16 cellular contexts compared by ENCODE assay signal in genomic region chr21:41589620-41590175, GRCh38.
DNase-seq lines count a peak whose midpoint lies in the region; ATAC-seq and TF ChIP-seq lines count a peak whose summit lies in the region.
"Had no signal": no experiment of that assay in that cellular context is flagged by ENCODE, and none has a peak within 500 bp of the region (broad histone marks: within the 10 kb centered on the region; RNA-seq: fewer than 3 reads in every experiment).

No MANE protein-coding gene starts in this region.

- H2BK15ac ChIP-seq in H9 (ENCODE audit: low read depth, low read length), result no peak overlapping the region

- no peak overlapping the region for H3T11ph ChIP-seq in H9 (ENCODE audit: low read length)

- peaks cover 10% of the 10 kb centered on the region for H3K4me1 ChIP-seq in H9 (ENCODE audit: insufficient read depth, low read length)

- H3K36me3 Mint-ChIP-seq in activated CD4-positive, alpha-beta T cell treated with anti-CD3 and anti-CD28 coated beads for 36 hours (ENCODE audit: low read depth), result no peaks in the 10 kb centered on the region
- peaks cover 4% of the 10 kb centered on the region for H3K36me3 Mint-ChIP-seq in glutamatergic neuron (ENCODE audit: unreplicated experiment)
- H3K36me3 Mint-ChIP-seq in H9 (ENCODE audit: insufficient read depth in 1 of 3, low read depth in 3 of 3), result peaks cover 0 to 5% (median 0%) of the 10 kb centered on the region in 3 experiments; a peak in 1 of 7 replicates
- H3K36me3 Mint-ChIP-seq: CD14-positive monocyte; CD4-positive, alpha-beta memory T cell had no signal

- H3K27ac Mint-ChIP-seq in activated CD4-positive, alpha-beta T cell treated with anti-CD3 and anti-CD28 coated beads for 36 hours, result no peak overlapping the region
- no peak overlapping the region for H3K27ac Mint-ChIP-seq in glutamatergic neuron (ENCODE audit: unreplicated experiment)
- H3K27ac Mint-ChIP-seq in H9, result no peak overlapping the region
- H3K27ac Mint-ChIP-seq: CD14-positive monocyte; CD4-positive, alpha-beta memory T cell had no signal

- H3K9me3 ChIP-seq in H9 (ENCODE audit: control insufficient read depth, low read depth, low read length), result no peaks in the 10 kb centered on the region

- POLR2A ChIA-PET in activated CD4-positive, alpha-beta T cell treated with anti-CD3 and anti-CD28 coated beads for 36 hours (lab: Charles Lee), result no interaction called here

- TF ChIP-seq CTCF in glutamatergic neuron (IDR thresholded peaks at IDR 0.05; ENCODE audit: partially characterized antibody, unreplicated experiment) (no peak), H9 (conservative IDR thresholded peaks at IDR 0.05) (no peak)

- no peak overlapping the region for H3K4ac ChIP-seq in H9 (ENCODE audit: low read depth, low read length)

- peaks cover 8% of the 10 kb centered on the region for H3K27me3 Mint-ChIP-seq in activated CD4-positive, alpha-beta T cell treated with anti-CD3 and anti-CD28 coated beads for 36 hours
- no peaks in the 10 kb centered on the region for H3K27me3 Mint-ChIP-seq in glutamatergic neuron (ENCODE audit: unreplicated experiment)
- peaks cover 50% of the 10 kb centered on the region for H3K27me3 Mint-ChIP-seq in H9 (ENCODE audit: low read depth)

- no peak overlapping the region for H2BK12ac ChIP-seq in H9 (ENCODE audit: insufficient read length, low read depth, low read length)

- no peak overlapping the region for H3K27ac ChIP-seq in H9 (ENCODE audit: insufficient read length, low read depth, low read length)
- H3K27ac ChIP-seq: BLaER1 had no signal

- no peaks in the 10 kb centered on the region for H4K20me1 ChIP-seq in H9 (ENCODE audit: control insufficient read depth, insufficient read depth, insufficient read length)
- H4K20me1 ChIP-seq: BLaER1 had no signal

- no peak overlapping the region for H3K18ac ChIP-seq in H9 (ENCODE audit: insufficient read length, low read depth, low read length)

- H3K4me3 Mint-ChIP-seq in activated CD4-positive, alpha-beta T cell treated with anti-CD3 and anti-CD28 coated beads for 36 hours, result no peak overlapping the region
- H3K4me3 Mint-ChIP-seq in glutamatergic neuron (ENCODE audit: unreplicated experiment) (no peak overlapping the region), H9 (no peak overlapping the region)
- H3K4me3 Mint-ChIP-seq: CD14-positive monocyte; CD4-positive, alpha-beta memory T cell had no signal

- no CpG with 5 or more reads among the region's 10 CpGs for WGBS in H9 (ENCODE audit: extremely low coverage, insufficient read length, low lambda C conversion rate)

- no peak overlapping the region for H2BK20ac ChIP-seq in H9 (ENCODE audit: low read depth, low read length, poor library complexity, severe bottlenecking)

- intact Hi-C loops in activated CD4-positive, alpha-beta T cell treated with anti-CD3 and anti-CD28 coated beads for 36 hours (cut with DNase I, micrococcal nuclease), result no loop called here

- no peaks in the 10 kb centered on the region for H3K4me1 Mint-ChIP-seq in activated CD4-positive, alpha-beta T cell treated with anti-CD3 and anti-CD28 coated beads for 36 hours
- H3K4me1 Mint-ChIP-seq in glutamatergic neuron (ENCODE audit: low read depth, unreplicated experiment), result no peaks in the 10 kb centered on the region
- H3K4me1 Mint-ChIP-seq in H9, result peaks cover 21 to 24% of the 10 kb centered on the region in 2 experiments
- H3K4me1 Mint-ChIP-seq: CD4-positive, alpha-beta memory T cell had no signal

- CTCF ChIA-PET in activated CD4-positive, alpha-beta T cell treated with anti-CD3 and anti-CD28 coated beads for 36 hours (lab: Charles Lee), result interaction anchor here (0.7 kb wide), 2 partner anchors 52 to 205 kb away, joined by 3 read pairs; no protein-coding TSS in a partner anchor

- no peak overlapping the region for H4K5ac ChIP-seq in H9 (ENCODE audit: insufficient read length, low read depth, low read length)

- no peak overlapping the region for H3K23ac ChIP-seq in H9 (ENCODE audit: insufficient read length, low read depth, low read length)

- H2AFZ ChIP-seq in H9 (ENCODE audit: low read length), result no peak overlapping the region

- H4K91ac ChIP-seq in H9 (ENCODE audit: insufficient read length, low read depth, low read length), result no peak overlapping the region

- H4K8ac ChIP-seq in H9 (replicated peaks; ENCODE audit: insufficient read length, low read depth, low read length), result no peak overlapping the region

- H3K79me1 ChIP-seq in H9 (ENCODE audit: insufficient read depth, low read depth, low read length, poor library complexity, severe bottlenecking), result no peaks in the 10 kb centered on the region

- H3K9ac ChIP-seq in H9 (ENCODE audit: extremely low read depth, insufficient read length, low read length), result no peak overlapping the region
- H3K9ac ChIP-seq: BLaER1 had no signal

- H2BK120ac ChIP-seq in H9 (ENCODE audit: low read depth, low read length, poor library complexity, severe bottlenecking), result no peak overlapping the region

- H3K27me3 ChIP-seq in H9 (ENCODE audit: insufficient read depth, low read length), result no peaks in the 10 kb centered on the region; the same call in 1 of the 2 replicates
- H3K27me3 ChIP-seq: BLaER1 had no signal

- H3K56ac ChIP-seq in H9 (ENCODE audit: insufficient read length, low read depth, low read length), result no peak overlapping the region

- DNase-seq in activated effector memory CD4-positive, alpha-beta T cell treated with anti-CD3 and anti-CD28 coated beads, Interleukin-2, amount 50 U/mL, for 16 hours, result peak; percentile 14
- DNase-seq in activated effector memory CD4-positive, alpha-beta T cell treated with Interleukin-2 at 50 U/mL for 16 hours, result no peak
- DNase-seq in left lobe of liver (ENCODE audit: low spot score), result peak; percentile 32
- peak; percentile 13 for DNase-seq in stimulated activated CD8-positive, alpha-beta memory T cell treated with anti-CD3 and anti-CD28 coated beads, Interleukin-4, amount 100 ng/mL, for 48 hours
- DNase-seq in activated CD4-positive, alpha-beta T cell treated with anti-CD3 and anti-CD28 coated beads for 36 hours, result no peak
- no peak for DNase-seq in glutamatergic neuron
- DNase-seq in H9, result no peak
- DNase-seq: 8988T; Calu3; CD4-positive, alpha-beta memory T cell; DMS79 treated with DMSO at 0.1 percent for 48 hours; GF-D8; GOT3; H7 had no signal

- ATAC-seq in left lobe of liver, result no peak
- no peak for ATAC-seq in activated CD4-positive, alpha-beta T cell treated with anti-CD3 and anti-CD28 coated beads for 36 hours

- H2BK5ac ChIP-seq in H9 (ENCODE audit: insufficient read length, low read length), result no peak overlapping the region

- peaks cover 13% of the 10 kb centered on the region for H3K9me3 Mint-ChIP-seq in activated CD4-positive, alpha-beta T cell treated with anti-CD3 and anti-CD28 coated beads for 36 hours (ENCODE audit: low read depth)
- H3K9me3 Mint-ChIP-seq in glutamatergic neuron (ENCODE audit: unreplicated experiment) (peaks cover 2% of the 10 kb centered on the region), H9 (peaks cover 0 to 2% of the 10 kb centered on the region in 2 experiments; a peak in 4 of 5 replicates)

- no peaks in the 10 kb centered on the region for H3K79me2 ChIP-seq in H9 (ENCODE audit: insufficient read depth, low read length)

- H3K14ac ChIP-seq in H9 (ENCODE audit: insufficient read depth, low read length), result no peak overlapping the region

- H2AK5ac ChIP-seq in H9 (ENCODE audit: insufficient read length, low read length), result no peak overlapping the region

- no peak overlapping the region for H3K4me2 ChIP-seq in H9 (ENCODE audit: insufficient read depth, insufficient read length, low read length)
- H3K4me2 ChIP-seq: BLaER1 had no signal

- H3K23me2 ChIP-seq in H9 (ENCODE audit: insufficient read length, low read depth, low read length, poor library complexity, severe bottlenecking), result no peaks in the 10 kb centered on the region

Comparison
In these comparisons a context has a peak if more than half of its experiments do, and no peak if none do; other contexts are left out.
1. DNase-seq: peak in activated effector memory CD4-positive, alpha-beta T cell treated with anti-CD3 and anti-CD28 coated beads, Interleukin-2, amount 50 U/mL, for 16 hours (single experiment), left lobe of liver (single experiment) and stimulated activated CD8-positive, alpha-beta memory T cell treated with anti-CD3 and anti-CD28 coated beads, Interleukin-4, amount 100 ng/mL, for 48 hours (single experiment); none in activated effector memory CD4-positive, alpha-beta T cell treated with Interleukin-2 at 50 U/mL for 16 hours (single experiment), activated CD4-positive, alpha-beta T cell treated with anti-CD3 and anti-CD28 coated beads for 36 hours (single experiment), glutamatergic neuron (single experiment) and H9 (single experiment).